8 cellular contexts compared by ENCODE assay signal in the genomic region with DNA sequence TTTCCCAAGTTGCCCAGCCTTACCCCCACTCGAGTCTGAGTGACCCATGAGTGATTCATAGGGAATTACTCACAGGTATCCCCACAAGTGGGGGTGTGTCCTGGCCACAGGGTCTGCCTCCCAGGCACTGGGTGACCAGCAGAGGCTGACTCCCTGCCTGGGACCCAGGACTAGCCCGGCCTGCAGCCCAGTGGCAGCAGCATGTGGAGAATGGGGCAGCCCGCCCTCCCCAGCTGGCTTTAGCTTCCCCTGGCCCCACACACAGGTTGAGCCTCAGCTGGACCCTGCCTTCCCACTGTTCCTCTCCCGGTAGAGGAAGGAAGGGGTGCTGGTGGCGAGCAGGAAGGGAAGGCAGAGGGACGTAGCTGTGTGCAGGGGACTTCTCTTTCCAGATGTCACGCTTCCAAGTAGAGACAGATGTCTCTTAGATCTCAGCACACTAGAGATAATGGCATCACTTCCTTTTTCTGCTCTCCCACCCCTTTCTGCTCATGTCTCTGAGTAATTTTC. TPM values are rescaled to one million over a fixed set of nuclear protein-coding genes. Genes with fewer than 3 reads are reported as not detected.
A peak's percentile ranks its signal among the peaks of the same experiment; 100 is the strongest.
DNase-seq lines count a peak whose midpoint lies in the region; ATAC-seq and TF ChIP-seq lines count a peak whose summit lies in the region.

No MANE protein-coding gene starts in this region.

- H3K9ac ChIP-seq in BLaER1 = no peak overlapping the region

- DNase-seq in HK-2 (ENCODE audit: unreplicated experiment) (peak; percentile 51), UCSD-AML1 (lab: John Stamatoyannopoulos, UW; ENCODE audit: unreplicated experiment) (peak; percentile 47), right lobe of liver (no peak), pons (ENCODE audit: low spot score) (no peak), NCI-H187 (lab: John Stamatoyannopoulos, UW) (no peak), NCI-H2171 (lab: John Stamatoyannopoulos, UW) (no peak)
- no peak for DNase-seq in stimulated activated CD4-positive, alpha-beta T cell treated with anti-CD3 and anti-CD28 coated beads, Interleukin-2, amount 100 ng/mL, for 48 hours

- 0 out of 2 replicates have a peak, but pooled peaks cover 4% of the 10 kb centered on the region for H3K9me3 ChIP-seq in BLaER1
- H3K9me3 ChIP-seq in right lobe of liver = no peaks in the 10 kb centered on the region

- H3K36me3 ChIP-seq in BLaER1 (no peaks in the 10 kb centered on the region), right lobe of liver (no peaks in the 10 kb centered on the region)

- no peak for TF ChIP-seq POLR2A in right lobe of liver (IDR thresholded peaks at IDR 0.05)

- intact Hi-C loops in right lobe of liver (cut with DNase I) = no loop called here

- H4K20me1 ChIP-seq in BLaER1 = no peaks in the 10 kb centered on the region

- no peaks in the 10 kb centered on the region for H3K27me3 ChIP-seq in BLaER1
- no peaks in the 10 kb centered on the region for H3K27me3 ChIP-seq in right lobe of liver

- ATAC-seq in right lobe of liver = peak; percentile 14 to 58 (median 52)

- TF ChIP-seq CTCF in right lobe of liver (IDR thresholded peaks at IDR 0.05) = no peak

- H3K4me3 ChIP-seq in BLaER1 = no peak overlapping the region
- no peak overlapping the region for H3K4me3 ChIP-seq in right lobe of liver

- H3K4me1 ChIP-seq in BLaER1 (peaks cover 44% of the 10 kb centered on the region), right lobe of liver (no peaks in the 10 kb centered on the region)

- H3K27ac ChIP-seq in BLaER1 (peak overlapping the region; percentile 49; the same call in 1 of the 2 replicates), right lobe of liver (no peak overlapping the region)

- H3K4me2 ChIP-seq in BLaER1 = peak overlapping the region; percentile 50

- 14% methylated on average over 2 of the region's 7 CpGs for WGBS in right lobe of liver (ENCODE audit: insufficient coverage, low coverage, low lambda C conversion rate, missing lambda C conversion rate)

RNA-seq across cellular contexts. Expression of gene EMILIN2, which starts 51.4 kb away (rescaled TPM):
- total RNA-seq in right lobe of liver = 1 to 10 TPM in 5 of 6 experiments, under 1 TPM in 1; 0.99 to 4.4 (median 2.3) TPM

Comparison
In these comparisons a context has a peak if more than half of its experiments do, and no peak if none do; other contexts are left out.
1. DNase-seq: peak in HK-2 (single experiment) and UCSD-AML1 (single experiment); none in right lobe of liver (0 of 3), pons (single experiment), NCI-H187 (0 of 2), stimulated activated CD4-positive, alpha-beta T cell treated with anti-CD3 and anti-CD28 coated beads, Interleukin-2, amount 100 ng/mL, for 48 hours (0 of 2) and NCI-H2171 (single experiment).